ENCODE assay signal across 8 cellular contexts in genomic region chr4:5460106-5460801, GRCh38.
DNase-seq lines count a peak whose midpoint lies in the region; ATAC-seq and TF ChIP-seq lines count a peak whose summit lies in the region.

No MANE protein-coding gene starts in this region.

- TF ChIP-seq POLR2A in adrenal gland (IDR thresholded peaks at IDR 0.05) (no peak), uterus (IDR thresholded peaks at IDR 0.05) (no peak)

- peaks cover 0 to 6% of the 10 kb centered on the region in 2 donors for H3K27me3 Mint-ChIP-seq in effector memory CD8-positive, alpha-beta T cell

- DNase-seq in BJ (ENCODE audit: low read depth), result no peak
- peak; percentile 11 to 50 for DNase-seq in HAP-1 (ENCODE audit: low spot score in 2 of 2)
- DNase-seq in adrenal gland, result peak in 4 of 7 donors; percentile 8 to 44 (median 21)
- peak; percentile 84 for DNase-seq in iPS-NIHi7 (ENCODE audit: extremely low spot score)
- DNase-seq in uterus, result no peak
- no peak for DNase-seq in effector memory CD8-positive, alpha-beta T cell

- H3K9me3 Mint-ChIP-seq in effector memory CD8-positive, alpha-beta T cell, result no peaks in the 10 kb centered on the region

- H3K4me3 ChIP-seq in BJ (ENCODE audit: low read depth, low read length), result no peak overlapping the region
- no peak overlapping the region for H3K4me3 ChIP-seq in HAP-1
- no peak overlapping the region for H3K4me3 ChIP-seq in adrenal gland
- no peak overlapping the region for H3K4me3 ChIP-seq in uterus

- H3K9me3 ChIP-seq in HAP-1 (no peaks in the 10 kb centered on the region), adrenal gland (replicated peaks in 1 of 3) (no peaks in the 10 kb centered on the region), uterus (no peaks in the 10 kb centered on the region)

- H3K4me3 Mint-ChIP-seq in effector memory CD8-positive, alpha-beta T cell, result no peak overlapping the region

- no peaks in the 10 kb centered on the region for H3K36me3 ChIP-seq in BJ (ENCODE audit: control insufficient read depth, insufficient read depth, low read length)
- no peaks in the 10 kb centered on the region for H3K36me3 ChIP-seq in HAP-1 (replicated peaks)
- no peaks in the 10 kb centered on the region for H3K36me3 ChIP-seq in adrenal gland (replicated peaks in 1 of 2)
- no peaks in the 10 kb centered on the region for H3K36me3 ChIP-seq in uterus

- WGBS in adrenal gland, 4 donors, result 71 to 82% (median 79%) methylated on average over 6 to 14 of the region's 14 CpGs

- peaks cover 4% of the 10 kb centered on the region for H3K36me3 Mint-ChIP-seq in effector memory CD8-positive, alpha-beta T cell (ENCODE audit: insufficient read depth)

- CTCF ChIA-PET in BJ (lab: Yijun Ruan, JAX), result interaction anchor here (0.7 to 3.4 kb wide), 11 partner anchors 11 to 465 kb away, joined by 3 to 38 read pairs (median 5); partner anchors contain the start of gene STK32B

- no peak overlapping the region for H3K27ac Mint-ChIP-seq in effector memory CD8-positive, alpha-beta T cell

- ATAC-seq in GM21717 (IDR thresholded peaks at IDR 0.05; ENCODE audit: unreplicated experiment), result no peak
- no peak for ATAC-seq in GM19023 (IDR thresholded peaks at IDR 0.05; ENCODE audit: unreplicated experiment)
- no peak for ATAC-seq in effector memory CD8-positive, alpha-beta T cell (replicated peaks)

- no peak overlapping the region for H3K27ac ChIP-seq in adrenal gland
- no peak overlapping the region for H3K27ac ChIP-seq in uterus

- intact Hi-C loops in adrenal gland (cut with DNase I) (no loop called here), uterus (cut with DNase I; ENCODE audit: low total_unique reads) (no loop called here)

- no peaks in the 10 kb centered on the region for H3K4me1 Mint-ChIP-seq in effector memory CD8-positive, alpha-beta T cell (ENCODE audit: low read depth in 2 of 2)

- POLR2A ChIA-PET in BJ (lab: Charles Lee), result no interaction called here

- TF ChIP-seq CTCF in BJ (IDR thresholded peaks at IDR 0.05; ENCODE audit: insufficient read depth, low read depth, low read length) (peak; percentile 73), adrenal gland (IDR thresholded peaks at IDR 0.05) (peak in 5 of 6 experiments; percentile 25 to 39 (median 26)), uterus (IDR thresholded peaks at IDR 0.05) (peak in 1 of 4 experiments; percentile 24)

- H3K27me3 ChIP-seq in BJ (ENCODE audit: control insufficient read depth, insufficient read depth, low read length), result no peaks in the 10 kb centered on the region
- H3K27me3 ChIP-seq in HAP-1 (ENCODE audit: low read depth), result no peaks in the 10 kb centered on the region
- no peaks in the 10 kb centered on the region for H3K27me3 ChIP-seq in adrenal gland
- no peaks in the 10 kb centered on the region for H3K27me3 ChIP-seq in uterus

- in situ Hi-C loops in HAP-1 (cut with MboI; ENCODE audit: low sequenced_read_pairs), result no loop called here

- H3K4me1 ChIP-seq in HAP-1 (no peaks in the 10 kb centered on the region), adrenal gland (replicated peaks in 1 of 2) (no peaks in the 10 kb centered on the region), uterus (no peaks in the 10 kb centered on the region)

Comparison
In these comparisons a context has a peak if more than half of its experiments do, and no peak if none do; other contexts are left out.
1. DNase-seq: peak in HAP-1 (2 of 2), adrenal gland (4 of 7) and iPS-NIHi7 (single experiment); none in BJ (single experiment), uterus (0 of 2) and effector memory CD8-positive, alpha-beta T cell (0 of 3).